1 cellular context compared by ENCODE assay signal in genomic region chr4:88015659-88016295, GRCh38.
TF ChIP-seq lines count a peak whose summit lies in the region.

No MANE protein-coding gene starts in this region.

TF ChIP-seq in IMR-90, 13 proteins besides CTCF, POLR2A, EP300 and RAD21:
- no peak for TF ChIP-seq CHD1 (IDR thresholded peaks at IDR 0.05; ENCODE audit: low read depth, low read length)
- TF ChIP-seq BHLHE40 (IDR thresholded peaks at IDR 0.05; ENCODE audit: low read depth, low read length): no peak
- TF ChIP-seq MAFK (IDR thresholded peaks at IDR 0.05; ENCODE audit: low read depth, low read length): no peak
- TF ChIP-seq USF2 (IDR thresholded peaks at IDR 0.05; ENCODE audit: low read depth, low read length): no peak
- TF ChIP-seq RFX5 (IDR thresholded peaks at IDR 0.05; ENCODE audit: low read depth, low read length): no peak
- TF ChIP-seq MXI1 (IDR thresholded peaks at IDR 0.05; ENCODE audit: borderline replicate concordance, low read depth, low read length): no peak
- TF ChIP-seq, protein P1, sequence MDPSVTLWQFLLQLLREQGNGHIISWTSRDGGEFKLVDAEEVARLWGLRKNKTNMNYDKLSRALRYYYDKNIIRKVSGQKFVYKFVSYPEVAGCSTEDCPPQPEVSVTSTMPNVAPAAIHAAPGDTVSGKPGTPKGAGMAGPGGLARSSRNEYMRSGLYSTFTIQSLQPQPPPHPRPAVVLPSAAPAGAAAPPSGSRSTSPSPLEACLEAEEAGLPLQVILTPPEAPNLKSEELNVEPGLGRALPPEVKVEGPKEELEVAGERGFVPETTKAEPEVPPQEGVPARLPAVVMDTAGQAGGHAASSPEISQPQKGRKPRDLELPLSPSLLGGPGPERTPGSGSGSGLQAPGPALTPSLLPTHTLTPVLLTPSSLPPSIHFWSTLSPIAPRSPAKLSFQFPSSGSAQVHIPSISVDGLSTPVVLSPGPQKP (IDR thresholded peaks at IDR 0.05; ENCODE audit: borderline replicate concordance, low read depth, low read length): no peak
- no peak for TF ChIP-seq FOS (IDR thresholded peaks at IDR 0.05; ENCODE audit: low read depth, low read length)
- TF ChIP-seq RCOR1 (IDR thresholded peaks at IDR 0.05; ENCODE audit: insufficient replicate concordance, low read length): no peak
- no peak for TF ChIP-seq CEBPB (IDR thresholded peaks at IDR 0.05; ENCODE audit: low read depth, low read length)
- no peak for TF ChIP-seq SMC3 (IDR thresholded peaks at IDR 0.05; ENCODE audit: low read depth, low read length)
- TF ChIP-seq NFE2L2 (IDR thresholded peaks at IDR 0.05; ENCODE audit: low read depth, low read length): no peak
- no peak for TF ChIP-seq MAZ (IDR thresholded peaks at IDR 0.05; ENCODE audit: borderline replicate concordance, low read depth, low read length)
